In the genomic region with DNA sequence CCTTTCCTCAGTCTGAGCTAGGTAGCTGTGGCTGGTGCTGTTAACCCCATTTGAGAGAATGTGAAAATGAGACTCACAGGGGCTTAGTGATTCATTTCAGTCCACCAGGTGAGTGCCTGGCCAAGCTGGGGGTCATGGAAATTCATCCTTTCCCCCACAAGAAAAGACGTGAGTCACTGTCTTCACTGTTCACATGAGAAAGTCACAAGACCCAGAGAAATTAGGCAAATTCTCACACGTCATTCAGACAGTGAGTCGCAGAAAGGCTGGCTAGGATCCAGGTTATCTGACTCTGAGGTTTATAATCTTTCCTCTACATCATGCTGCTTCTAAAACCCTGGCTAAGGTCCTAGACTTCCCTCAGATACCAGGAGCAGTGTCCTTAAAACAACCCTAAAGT, we compare ENCODE assay signal across 10 cellular contexts.
DNase-seq lines count a peak whose midpoint lies in the region; ATAC-seq, FAIRE-seq and TF ChIP-seq lines count a peak whose summit lies in the region.
"Had no signal": no experiment of that assay in that cellular context is flagged by ENCODE, and none has a peak within 500 bp of the region (broad histone marks: within the 10 kb centered on the region; RNA-seq: fewer than 3 reads in every experiment).

No MANE protein-coding gene starts in this region.

- H3K36me3 Mint-ChIP-seq in activated naive CD4-positive, alpha-beta T cell treated with anti-CD3 and anti-CD28 coated beads, Interleukin-2, amount 10 ng/mL, durations not matched to agents 7 days and 5 days, result no peaks in the 10 kb centered on the region
- H3K36me3 Mint-ChIP-seq in stimulated activated effector memory CD8-positive, alpha-beta T cell treated with anti-CD3 and anti-CD28 coated beads, Interleukin-12 subunit alpha, Interleukin-12 subunit beta, amount 100 ng/mL, for 72 hours, result no peaks in the 10 kb centered on the region

- peaks cover 2% of the 10 kb centered on the region for H3K9me3 Mint-ChIP-seq in activated naive CD4-positive, alpha-beta T cell treated with anti-CD3 and anti-CD28 coated beads, Interleukin-2, amount 10 ng/mL, durations not matched to agents 7 days and 5 days
- H3K9me3 Mint-ChIP-seq in stimulated activated effector memory CD8-positive, alpha-beta T cell treated with anti-CD3 and anti-CD28 coated beads, Interleukin-12 subunit alpha, Interleukin-12 subunit beta, amount 100 ng/mL, for 72 hours, result no peaks in the 10 kb centered on the region

- 10% methylated on average over 3 of the region's 3 CpGs for WGBS in prostate gland

- no peak for TF ChIP-seq POLR2A in endothelial cell of umbilical vein (IDR thresholded peaks at IDR 0.05; ENCODE audit: low read depth, low read length)
- no peak for TF ChIP-seq POLR2A in prostate gland (IDR thresholded peaks at IDR 0.05)

- no peaks in the 10 kb centered on the region for H3K9me1 ChIP-seq in endothelial cell of umbilical vein (replicated peaks; ENCODE audit: control insufficient read depth, extremely low read depth, insufficient read depth, low read length)

- H3K36me3 ChIP-seq in endothelial cell of umbilical vein (ENCODE audit: control insufficient read depth in 2 of 2, extremely low read depth in 1 of 2, insufficient read depth in 2 of 2, low read length in 2 of 2), result no peaks in the 10 kb centered on the region
- no peaks in the 10 kb centered on the region for H3K36me3 ChIP-seq in prostate gland

- H3K4me3 ChIP-seq in endothelial cell of umbilical vein (replicated peaks in 1 of 3; ENCODE audit: insufficient read depth in 1 of 3, low read depth in 1 of 3, low read length in 3 of 3), result no peak overlapping the region
- H3K4me3 ChIP-seq in prostate gland, result no peak overlapping the region

- POLR2A ChIA-PET in endothelial cell of umbilical vein (lab: Charles Lee), result no interaction called here

- H4K20me1 ChIP-seq in endothelial cell of umbilical vein (replicated peaks; ENCODE audit: control insufficient read depth, extremely low read depth, insufficient read depth, low read length), result no peaks in the 10 kb centered on the region

- H3K9ac ChIP-seq in endothelial cell of umbilical vein (replicated peaks; ENCODE audit: extremely low read depth, insufficient read depth, low read length), result no peak overlapping the region

- H3K9me3 ChIP-seq in endothelial cell of umbilical vein (replicated peaks; ENCODE audit: control insufficient read depth, insufficient read depth, low read length) (no peaks in the 10 kb centered on the region), prostate gland (no peaks in the 10 kb centered on the region)

- BruUV-seq in endothelial cell of umbilical vein (replicated peaks; lab: Mats Ljungman, UMichigan), result no TSS peak

- ATAC-seq in HG03354 (IDR thresholded peaks at IDR 0.05; ENCODE audit: poor library complexity, severe bottlenecking, unreplicated experiment), result peak; percentile 59
- ATAC-seq in stimulated activated effector memory CD8-positive, alpha-beta T cell treated with anti-CD3 and anti-CD28 coated beads, Interleukin-12 subunit alpha, Interleukin-12 subunit beta, amount 100 ng/mL, for 72 hours, result no peak

- no peak overlapping the region for H2AFZ ChIP-seq in endothelial cell of umbilical vein (ENCODE audit: low read depth, low read length)

- DNase-seq in activated naive CD4-positive, alpha-beta T cell treated with anti-CD3 and anti-CD28 coated beads, Interleukin-2, amount 50 U/mL, for 16 hours, result peak; percentile 18
- no peak for DNase-seq in activated naive CD4-positive, alpha-beta T cell treated with anti-CD3 and anti-CD28 coated beads, Interleukin-2, amount 10 ng/mL, durations not matched to agents 7 days and 5 days
- peak; percentile 56 for DNase-seq in endothelial cell of umbilical vein (ENCODE audit: low read depth, low spot score)
- DNase-seq in stromal cell of bone marrow (ENCODE audit: low read depth), result peak; percentile 91
- DNase-seq in NCI-H2081 treated with DMSO at 0.1 percent for 48 hours (lab: John Stamatoyannopoulos, UW), result no peak
- no peak for DNase-seq in prostate gland (ENCODE audit: low spot score)
- no peak for DNase-seq in stimulated activated effector memory CD8-positive, alpha-beta T cell treated with anti-CD3 and anti-CD28 coated beads, Interleukin-12 subunit alpha, Interleukin-12 subunit beta, amount 100 ng/mL, for 72 hours (ENCODE audit: low spot score in 2 of 2)
- DNase-seq: DND-41, kidney had no signal

- TF ChIP-seq CTCF in endothelial cell of umbilical vein (IDR thresholded peaks at IDR 0.05; ENCODE audit: extremely low read depth in 1 of 2, insufficient read depth in 1 of 2, low read depth in 1 of 2, low read length in 2 of 2) (no peak), prostate gland (IDR thresholded peaks at IDR 0.05) (no peak)

- H3K27ac ChIP-seq in endothelial cell of umbilical vein (ENCODE audit: insufficient read depth, low read depth, low read length), result no peak overlapping the region
- H3K27ac ChIP-seq in prostate gland, result no peak overlapping the region

- H3K27me3 ChIP-seq in endothelial cell of umbilical vein (ENCODE audit: control insufficient read depth in 2 of 2, insufficient read depth in 2 of 2, low read length in 2 of 2), result peaks cover 0 to 2% of the 10 kb centered on the region in 2 experiments
- H3K27me3 ChIP-seq in prostate gland (replicated peaks; ENCODE audit: insufficient read depth), result no peaks in the 10 kb centered on the region

- no peaks in the 10 kb centered on the region for H3K27me3 Mint-ChIP-seq in activated naive CD4-positive, alpha-beta T cell treated with anti-CD3 and anti-CD28 coated beads, Interleukin-2, amount 10 ng/mL, durations not matched to agents 7 days and 5 days

- no peak overlapping the region for H3K4me3 Mint-ChIP-seq in activated naive CD4-positive, alpha-beta T cell treated with anti-CD3 and anti-CD28 coated beads, Interleukin-2, amount 10 ng/mL, durations not matched to agents 7 days and 5 days
- no peak overlapping the region for H3K4me3 Mint-ChIP-seq in stimulated activated effector memory CD8-positive, alpha-beta T cell treated with anti-CD3 and anti-CD28 coated beads, Interleukin-12 subunit alpha, Interleukin-12 subunit beta, amount 100 ng/mL, for 72 hours

- no peaks in the 10 kb centered on the region for H3K79me2 ChIP-seq in endothelial cell of umbilical vein (ENCODE audit: control insufficient read depth, insufficient read depth, low read length)

- no peaks in the 10 kb centered on the region for H3K4me1 Mint-ChIP-seq in activated naive CD4-positive, alpha-beta T cell treated with anti-CD3 and anti-CD28 coated beads, Interleukin-2, amount 10 ng/mL, durations not matched to agents 7 days and 5 days
- no peaks in the 10 kb centered on the region for H3K4me1 Mint-ChIP-seq in stimulated activated effector memory CD8-positive, alpha-beta T cell treated with anti-CD3 and anti-CD28 coated beads, Interleukin-12 subunit alpha, Interleukin-12 subunit beta, amount 100 ng/mL, for 72 hours

- dilution Hi-C loops in endothelial cell of umbilical vein (cut with MboI; ENCODE audit: extremely low pct_ligation_motif_present, low sequenced_read_pairs), result no loop called here

- CTCF ChIA-PET in activated naive CD4-positive, alpha-beta T cell treated with anti-CD3 and anti-CD28 coated beads, Interleukin-2, amount 10 ng/mL, durations not matched to agents 7 days and 5 days (lab: Charles Lee), result no interaction called here
- CTCF ChIA-PET in endothelial cell of umbilical vein (lab: Charles Lee), result no interaction called here

- H3K4me2 ChIP-seq in endothelial cell of umbilical vein (ENCODE audit: insufficient read depth, low read length), result no peak overlapping the region

- FAIRE-seq in endothelial cell of umbilical vein (lab: Jason Lieb, UNC), result no peak
- FAIRE-seq: kidney had no signal

- H3K4me1 ChIP-seq in endothelial cell of umbilical vein (ENCODE audit: control insufficient read depth, extremely low read depth, insufficient read depth, low read length) (no peaks in the 10 kb centered on the region), prostate gland (replicated peaks) (no peaks in the 10 kb centered on the region)

- no peak overlapping the region for H3K27ac Mint-ChIP-seq in activated naive CD4-positive, alpha-beta T cell treated with anti-CD3 and anti-CD28 coated beads, Interleukin-2, amount 10 ng/mL, durations not matched to agents 7 days and 5 days
- H3K27ac Mint-ChIP-seq in stimulated activated effector memory CD8-positive, alpha-beta T cell treated with anti-CD3 and anti-CD28 coated beads, Interleukin-12 subunit alpha, Interleukin-12 subunit beta, amount 100 ng/mL, for 72 hours, result no peak overlapping the region

- intact Hi-C loops in endothelial cell of umbilical vein (cut with micrococcal nuclease) (no loop called here), prostate gland (cut with DNase I) (no loop called here)

TF ChIP-seq in endothelial cell of umbilical vein, 7 proteins besides CTCF, POLR2A, EP300 and RAD21:
- peak; percentile 38 for TF ChIP-seq GATA2 (IDR thresholded peaks at IDR 0.05; ENCODE audit: insufficient read depth, insufficient read length, low read depth, low read length)
- peak; percentile 39 for TF ChIP-seq FOS (IDR thresholded peaks at IDR 0.05; ENCODE audit: borderline replicate concordance, insufficient read depth, low read length)
- TF ChIP-seq, protein P1, sequence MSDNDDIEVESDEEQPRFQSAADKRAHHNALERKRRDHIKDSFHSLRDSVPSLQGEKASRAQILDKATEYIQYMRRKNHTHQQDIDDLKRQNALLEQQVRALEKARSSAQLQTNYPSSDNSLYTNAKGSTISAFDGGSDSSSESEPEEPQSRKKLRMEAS (IDR thresholded peaks at IDR 0.05; ENCODE audit: insufficient read depth, insufficient read length), result no peak
TF ChIP-seq in endothelial cell of umbilical vein: peak in this region for 2.

Comparison
In these comparisons a context has a peak if more than half of its experiments do, and no peak if none do; other contexts are left out.
1. DNase-seq: peak in activated naive CD4-positive, alpha-beta T cell treated with anti-CD3 and anti-CD28 coated beads, Interleukin-2, amount 50 U/mL, for 16 hours (single experiment), endothelial cell of umbilical vein (single experiment) and stromal cell of bone marrow (single experiment); none in activated naive CD4-positive, alpha-beta T cell treated with anti-CD3 and anti-CD28 coated beads, Interleukin-2, amount 10 ng/mL, durations not matched to agents 7 days and 5 days (single experiment), NCI-H2081 treated with DMSO at 0.1 percent for 48 hours (single experiment), prostate gland (single experiment) and stimulated activated effector memory CD8-positive, alpha-beta T cell treated with anti-CD3 and anti-CD28 coated beads, Interleukin-12 subunit alpha, Interleukin-12 subunit beta, amount 100 ng/mL, for 72 hours (0 of 2).